ENCODE assay signal across 1 cellular context in the genomic region with DNA sequence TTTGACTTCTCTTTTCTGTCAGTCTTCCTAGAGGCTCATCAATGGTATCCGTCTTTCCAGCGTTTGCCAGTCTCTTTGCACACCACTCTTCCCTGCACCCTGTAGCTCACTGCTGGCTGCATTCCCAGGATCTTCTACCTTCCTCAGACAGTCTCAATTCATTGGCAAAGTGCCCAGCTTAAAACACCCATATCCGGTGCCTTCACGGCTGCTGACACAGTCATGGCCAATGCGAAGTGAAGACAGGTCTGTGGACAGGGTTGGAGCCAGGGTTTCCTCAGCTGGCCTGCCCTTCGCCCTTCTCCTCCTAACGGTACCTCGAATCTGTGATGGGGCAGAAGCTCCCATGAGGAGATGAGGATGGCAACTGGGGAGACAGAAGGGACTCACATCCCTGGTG.
TF ChIP-seq lines count a peak whose summit lies in the region.

No MANE protein-coding gene starts in this region.

TF ChIP-seq in IMR-90, 13 proteins besides CTCF, POLR2A, EP300 and RAD21 (continued from another document):
- TF ChIP-seq, protein P1, sequence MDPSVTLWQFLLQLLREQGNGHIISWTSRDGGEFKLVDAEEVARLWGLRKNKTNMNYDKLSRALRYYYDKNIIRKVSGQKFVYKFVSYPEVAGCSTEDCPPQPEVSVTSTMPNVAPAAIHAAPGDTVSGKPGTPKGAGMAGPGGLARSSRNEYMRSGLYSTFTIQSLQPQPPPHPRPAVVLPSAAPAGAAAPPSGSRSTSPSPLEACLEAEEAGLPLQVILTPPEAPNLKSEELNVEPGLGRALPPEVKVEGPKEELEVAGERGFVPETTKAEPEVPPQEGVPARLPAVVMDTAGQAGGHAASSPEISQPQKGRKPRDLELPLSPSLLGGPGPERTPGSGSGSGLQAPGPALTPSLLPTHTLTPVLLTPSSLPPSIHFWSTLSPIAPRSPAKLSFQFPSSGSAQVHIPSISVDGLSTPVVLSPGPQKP (IDR thresholded peaks at IDR 0.05; ENCODE audit: borderline replicate concordance, low read depth, low read length) = no peak
- TF ChIP-seq, protein P2, sequence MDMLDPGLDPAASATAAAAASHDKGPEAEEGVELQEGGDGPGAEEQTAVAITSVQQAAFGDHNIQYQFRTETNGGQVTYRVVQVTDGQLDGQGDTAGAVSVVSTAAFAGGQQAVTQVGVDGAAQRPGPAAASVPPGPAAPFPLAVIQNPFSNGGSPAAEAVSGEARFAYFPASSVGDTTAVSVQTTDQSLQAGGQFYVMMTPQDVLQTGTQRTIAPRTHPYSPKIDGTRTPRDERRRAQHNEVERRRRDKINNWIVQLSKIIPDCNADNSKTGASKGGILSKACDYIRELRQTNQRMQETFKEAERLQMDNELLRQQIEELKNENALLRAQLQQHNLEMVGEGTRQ (IDR thresholded peaks at IDR 0.05; ENCODE audit: low read depth, low read length) = no peak
- no peak for TF ChIP-seq MAZ (IDR thresholded peaks at IDR 0.05; ENCODE audit: borderline replicate concordance, low read depth, low read length)
- TF ChIP-seq SMC3 (IDR thresholded peaks at IDR 0.05; ENCODE audit: low read depth, low read length) = no peak
- no peak for TF ChIP-seq RFX5 (IDR thresholded peaks at IDR 0.05; ENCODE audit: low read depth, low read length)
- no peak for TF ChIP-seq MAFK (IDR thresholded peaks at IDR 0.05; ENCODE audit: low read depth, low read length)
TF ChIP-seq in IMR-90: peak in this region for 0.
